In the genomic region with DNA sequence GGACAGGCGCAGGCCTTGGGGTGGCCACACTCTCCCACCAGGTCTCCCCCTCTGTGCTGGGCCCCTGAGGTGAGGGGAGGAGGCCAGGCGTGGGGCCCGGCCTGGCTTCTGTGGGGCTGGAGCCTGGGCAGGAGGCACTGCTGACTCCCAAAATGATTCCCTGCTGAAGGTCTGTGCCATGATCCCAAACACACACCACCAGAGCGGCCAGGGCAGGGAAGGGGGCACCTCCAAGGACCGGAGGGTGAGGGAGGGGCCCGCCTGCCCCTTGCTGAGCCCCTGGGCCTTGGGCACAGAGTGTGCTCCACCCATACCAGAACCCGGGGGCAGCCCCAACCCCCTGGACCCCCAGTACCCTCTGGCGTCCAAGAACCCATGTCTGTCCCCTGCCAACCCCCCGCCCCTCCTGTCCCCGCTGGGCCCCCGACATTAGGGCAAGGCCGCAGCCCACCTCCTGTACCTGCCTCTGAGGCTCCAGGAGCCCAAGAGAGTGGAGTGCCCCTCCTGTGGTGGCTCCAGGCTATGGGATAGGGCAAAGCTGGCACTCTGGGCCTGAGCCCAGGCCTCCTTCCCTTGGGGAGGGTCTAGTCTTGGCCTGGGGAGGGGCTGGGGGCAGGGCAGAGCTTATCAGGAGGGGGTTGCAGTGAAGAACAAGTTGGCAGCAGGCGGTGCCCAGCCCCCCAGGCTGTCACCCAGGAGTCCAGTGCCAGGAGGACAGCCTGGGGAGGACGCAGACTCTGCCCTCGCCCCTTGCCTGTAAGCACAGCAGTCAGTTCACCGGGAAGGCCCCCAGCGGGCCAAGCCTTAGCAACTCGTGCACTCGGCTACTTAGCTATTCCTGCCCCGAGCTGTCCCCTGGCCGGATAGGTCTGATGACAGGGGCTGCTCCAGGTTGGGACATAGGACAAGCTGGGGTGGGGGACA, we compare ENCODE assay signal across 19 cellular contexts. TPM values are rescaled to one million over a fixed set of nuclear protein-coding genes. Genes with fewer than 3 reads are reported as not detected.
DNase-seq lines count a peak whose midpoint lies in the region; ATAC-seq, FAIRE-seq and TF ChIP-seq lines count a peak whose summit lies in the region.
"Had no signal": no experiment of that assay in that cellular context is flagged by ENCODE, and none has a peak within 500 bp of the region (broad histone marks: within the 10 kb centered on the region; RNA-seq: fewer than 3 reads in every experiment).

No MANE protein-coding gene starts in this region.

- H3K4me2 ChIP-seq in BLaER1 treated with 17β-estradiol and CSF1 and Interleukin-3, amounts not matched to agents 10 nM and 100 nM: peak overlapping the region; percentile 61 to 100 (median 98)

- peaks cover 21 to 90% (median 46%) of the 10 kb centered on the region in 11 experiments; a peak in 20 of 22 replicates for H3K27me3 ChIP-seq in BLaER1 treated with 17β-estradiol and CSF1 and Interleukin-3, amounts not matched to agents 10 nM and 100 nM
- H3K27me3 ChIP-seq in spleen (replicated peaks in 1 of 7): peaks cover 0 to 100% (median 76%) of the 10 kb centered on the region in 7 donors
- H3K27me3 ChIP-seq in aorta (ENCODE audit: control insufficient read depth in 1 of 2, insufficient read depth in 2 of 2, low read length in 1 of 2): no peaks in the 10 kb centered on the region

- intact Hi-C loops in kidney (cut with DNase I): no loop called here
- intact Hi-C loops in spleen (cut with DNase I; ENCODE audit: low total_unique reads): no loop called here
- intact Hi-C loops in aorta (cut with DNase I): no loop called here

- peak overlapping the region in 10 of 11 experiments; percentile 17 to 78 (median 70); a peak in 20 of 22 replicates for H3K9ac ChIP-seq in BLaER1 treated with 17β-estradiol and CSF1 and Interleukin-3, amounts not matched to agents 10 nM and 100 nM
- peak overlapping the region in 1 of 2 donors; percentile 40 for H3K9ac ChIP-seq in kidney (ENCODE audit: low read length in 2 of 2)

- no peak for TF ChIP-seq CTCF in coronary artery (IDR thresholded peaks at IDR 0.05)
- TF ChIP-seq CTCF in kidney (IDR thresholded peaks at IDR 0.05; ENCODE audit: borderline replicate concordance, extremely low read depth, insufficient read depth): no peak
- no peak for TF ChIP-seq CTCF in spleen (IDR thresholded peaks at IDR 0.05 in 8 of 11, conservative IDR thresholded peaks at IDR 0.05 in 3 of 11)

- FAIRE-seq in kidney (lab: Jason Lieb, UNC): no peak
- FAIRE-seq: HTR-8/SVneo, small intestine had no signal

- peaks cover 0 to 35% (median 0%) of the 10 kb centered on the region in 11 experiments; a peak in 7 of 22 replicates for H4K20me1 ChIP-seq in BLaER1 treated with 17β-estradiol and CSF1 and Interleukin-3, amounts not matched to agents 10 nM and 100 nM

- no peak for DNase-seq in coronary artery (ENCODE audit: low spot score)
- peak; percentile 74 for DNase-seq in kidney
- DNase-seq in spleen: peak; percentile 61
- DNase-seq in aorta: no peak
- no peak for DNase-seq in EL
- DNase-seq in activated naive CD4-positive, alpha-beta T cell (lab: John Stamatoyannopoulos, UW): no peak
- no peak for DNase-seq in amniotic stem cell (lab: John Stamatoyannopoulos, UW)
- DNase-seq: activated CD4-positive, alpha-beta memory T cell treated with anti-CD3 and anti-CD28 coated beads, Interleukin-2, amount 10 ng/mL, durations not matched to agents 7 days and 5 days; activated gamma-delta T cell; caudate nucleus; kidney glomerular epithelial cell; NCI-H146; NCI-H524; small intestine; stimulated activated CD4-positive, alpha-beta T cell treated with anti-CD3 and anti-CD28 coated beads, Interleukin-2, amount 100 ng/mL, for 48 hours had no signal

- no peaks in the 10 kb centered on the region for H3K9me3 ChIP-seq in BLaER1 treated with 17β-estradiol and CSF1 and Interleukin-3, amounts not matched to agents 10 nM and 100 nM (replicated peaks in 1 of 11)
- H3K9me3 ChIP-seq in kidney (ENCODE audit: control insufficient read depth in 1 of 2, low read length in 2 of 2): no peaks in the 10 kb centered on the region
- H3K9me3 ChIP-seq in spleen: no peaks in the 10 kb centered on the region
- H3K9me3 ChIP-seq in aorta (ENCODE audit: control insufficient read depth, low read length): no peaks in the 10 kb centered on the region
- H3K9me3 ChIP-seq: adrenal gland had no signal

- H3K36me3 ChIP-seq in BLaER1 treated with 17β-estradiol and CSF1 and Interleukin-3, amounts not matched to agents 10 nM and 100 nM: no peaks in the 10 kb centered on the region
- H3K36me3 ChIP-seq in kidney (ENCODE audit: control insufficient read depth in 1 of 2, insufficient read depth in 2 of 2, low read length in 2 of 2) (no peaks in the 10 kb centered on the region), spleen (peaks cover 0 to 14% (median 3%) of the 10 kb centered on the region in 6 donors), aorta (ENCODE audit: control insufficient read depth in 1 of 2, insufficient read depth in 2 of 2, low read length in 1 of 2) (no peaks in the 10 kb centered on the region)
- H3K36me3 ChIP-seq: adrenal gland had no signal

- ATAC-seq in aorta (ENCODE audit: low FRiP score): no peak

- peak overlapping the region in 9 of 11 experiments; percentile 42 to 77 (median 69); a peak in 17 of 22 replicates for H3K27ac ChIP-seq in BLaER1 treated with 17β-estradiol and CSF1 and Interleukin-3, amounts not matched to agents 10 nM and 100 nM
- H3K27ac ChIP-seq in coronary artery (peak overlapping the region in 1 of 2 donors; percentile 72), kidney (ENCODE audit: low read depth in 2 of 2, low read length in 2 of 2) (peak overlapping the region; percentile 79 to 82), spleen (peak overlapping the region; percentile 57 to 90 (median 84)), aorta (ENCODE audit: low read depth in 1 of 2, low read length in 2 of 2) (no peak overlapping the region)
- H3K27ac ChIP-seq: C4-2B had no signal

- TF ChIP-seq POLR2A in spleen (IDR thresholded peaks at IDR 0.05): no peak

- WGBS in spleen, 5 donors: 24 to 44% (median 29%) methylated on average over 4 to 21 of the region's 21 CpGs
- WGBS in aorta, 2 donors: 82% methylated on average over 19 to 21 of the region's 21 CpGs

- H3K4me3 ChIP-seq in BLaER1 treated with 17β-estradiol and CSF1 and Interleukin-3, amounts not matched to agents 10 nM and 100 nM: peak overlapping the region in 8 of 10 experiments; percentile 49 to 70 (median 60); a peak in 16 of 20 replicates
- H3K4me3 ChIP-seq in coronary artery: peak overlapping the region; percentile 76
- peak overlapping the region in 1 of 2 donors; percentile 37 for H3K4me3 ChIP-seq in kidney (ENCODE audit: low read length in 2 of 2)
- peak overlapping the region in 7 of 8 donors; percentile 29 to 84 (median 58) for H3K4me3 ChIP-seq in spleen
- no peak overlapping the region for H3K4me3 ChIP-seq in aorta (ENCODE audit: low read length in 2 of 2)
- H3K4me3 ChIP-seq: adrenal gland had no signal

- H3K4me1 ChIP-seq in BLaER1 treated with 17β-estradiol and CSF1 and Interleukin-3, amounts not matched to agents 10 nM and 100 nM: peaks cover 60 to 100% (median 98%) of the 10 kb centered on the region in 10 experiments
- H3K4me1 ChIP-seq in kidney (ENCODE audit: control insufficient read depth in 1 of 2, insufficient read depth in 1 of 2, low read depth in 1 of 2, low read length in 2 of 2): peaks cover 0 to 3% of the 10 kb centered on the region in 2 donors
- peaks cover 15 to 79% (median 51%) of the 10 kb centered on the region in 6 donors for H3K4me1 ChIP-seq in spleen
- H3K4me1 ChIP-seq in aorta (ENCODE audit: control insufficient read depth in 1 of 2, insufficient read depth in 2 of 2, low read length in 2 of 2): no peaks in the 10 kb centered on the region

RNA-seq across cellular contexts. Expression of a gene that starts 2.6 kb away (rescaled TPM):
- total RNA-seq in kidney (140 TPM), spleen (100 to 1,000 TPM; 132 to 246 (median 179) TPM), aorta (100 to 1,000 TPM in 1 of 2 donors, 10 to 100 TPM in 1; 78.6 to 308 TPM)
- polyA plus RNA-seq in kidney (ENCODE audit: insufficient read depth, low read depth, low replicate concordance) (137 TPM), spleen (100 to 1,000 TPM; 169 to 522 (median 409) TPM), aorta (10 to 100 TPM; 13.1 to 32.0 TPM)

RNA-seq across cellular contexts. Expression of a gene that starts 27.1 kb away (rescaled TPM):
- total RNA-seq in kidney (83.6 TPM), spleen (10 to 100 TPM; 26.9 to 47.7 (median 40.4) TPM), aorta (10 to 100 TPM; 26.9 to 31.5 TPM)
- polyA plus RNA-seq in kidney (ENCODE audit: insufficient read depth, low read depth, low replicate concordance) (73.4 TPM), spleen (10 to 100 TPM; 31.9 to 43.8 (median 35.1) TPM), aorta (10 to 100 TPM; 49.5 to 64.9 TPM)

RNA-seq across cellular contexts. Expression of a gene that starts 52.2 kb away (rescaled TPM):
- total RNA-seq in kidney (7.5 TPM), spleen (10 to 100 TPM in 5 of 7 donors, 1 to 10 TPM in 2; 5.2 to 26.5 (median 13.3) TPM), aorta (10 to 100 TPM in 1 of 2 donors, 1 to 10 TPM in 1; 7.3 to 13.6 TPM)
- polyA plus RNA-seq in kidney (ENCODE audit: insufficient read depth, low read depth, low replicate concordance) (22.6 TPM), spleen (10 to 100 TPM in 2 of 3 donors, 1 to 10 TPM in 1; 8.2 to 16.8 (median 11.3) TPM), aorta (1 to 10 TPM; 1.1 to 4.8 TPM)

Comparison
In these comparisons a context has a peak if more than half of its experiments do, and no peak if none do; other contexts are left out.
1. H3K27ac ChIP-seq: peak in BLaER1 treated with 17β-estradiol and CSF1 and Interleukin-3, amounts not matched to agents 10 nM and 100 nM (9 of 11), kidney (2 of 2) and spleen (8 of 8); none in aorta (0 of 2).
2. H3K4me3 ChIP-seq: peak in BLaER1 treated with 17β-estradiol and CSF1 and Interleukin-3, amounts not matched to agents 10 nM and 100 nM (8 of 10), coronary artery (single experiment) and spleen (7 of 8); none in aorta (0 of 2).
3. DNase-seq: peak in kidney (single experiment) and spleen (single experiment); none in coronary artery (single experiment), aorta (0 of 2), EL (single experiment), activated naive CD4-positive, alpha-beta T cell (0 of 4) and amniotic stem cell (single experiment).